10 cellular contexts compared by ENCODE assay signal in the genomic region with DNA sequence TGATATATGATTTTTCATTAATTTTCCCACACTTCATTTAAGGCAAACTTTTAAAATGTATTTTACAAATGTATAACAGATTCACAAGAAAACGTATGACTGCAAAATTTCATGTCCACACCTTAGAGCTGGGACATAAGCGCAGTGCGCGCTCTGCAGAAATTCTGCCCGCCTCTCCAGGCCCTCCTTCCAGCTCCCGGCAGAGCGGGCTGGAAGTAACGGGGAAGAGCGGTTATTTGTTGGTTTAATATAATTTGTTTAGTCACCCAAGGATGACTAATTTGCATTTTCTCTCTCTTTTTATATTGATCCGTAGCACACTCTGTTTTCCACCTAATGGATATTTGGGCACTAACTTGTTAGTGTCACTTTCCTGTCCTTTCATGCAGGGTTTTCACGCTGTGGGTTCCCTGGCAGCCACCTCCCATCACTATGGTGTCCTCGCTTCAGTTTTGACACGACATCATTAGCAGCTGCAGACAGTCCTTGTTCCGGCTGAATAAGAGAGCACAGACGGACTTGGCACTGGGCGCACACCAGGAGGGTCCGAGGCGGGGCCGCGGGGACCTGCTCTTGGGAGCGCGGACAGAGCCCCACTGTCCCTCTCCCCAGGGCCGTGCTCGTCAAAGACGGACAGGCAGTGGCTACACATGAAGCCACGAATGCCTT.
A peak's percentile ranks its signal among the peaks of the same experiment; 100 is the strongest.
DNase-seq lines count a peak whose midpoint lies in the region; TF ChIP-seq lines count a peak whose summit lies in the region.
"Had no signal": no experiment of that assay in that cellular context is flagged by ENCODE, and none has a peak within 500 bp of the region (broad histone marks: within the 10 kb centered on the region; RNA-seq: fewer than 3 reads in every experiment).

No MANE protein-coding gene starts in this region.

- H3K27ac ChIP-seq in mesenchymal stem cell (ENCODE audit: low read length, poor library complexity, severe bottlenecking): no peak overlapping the region
- no peak overlapping the region for H3K27ac ChIP-seq in thyroid gland
- no peak overlapping the region for H3K27ac ChIP-seq in A673 (ENCODE audit: low read depth, low read length, poor library complexity, severe bottlenecking)

- H2AFZ ChIP-seq in mesenchymal stem cell (ENCODE audit: low read depth, low read length): peak overlapping the region; percentile 33

- H2BK120ac ChIP-seq in mesenchymal stem cell (ENCODE audit: low read depth, low read length): no peak overlapping the region

- peak overlapping the region in 1 of 2 experiments; percentile 92 for H3K14ac ChIP-seq in mesenchymal stem cell (ENCODE audit: low read length in 2 of 2)

- H2BK12ac ChIP-seq in mesenchymal stem cell (ENCODE audit: low read length in 2 of 2): peak overlapping the region in 1 of 2 experiments; percentile 70

- peak overlapping the region; percentile 62 for H3K4me2 ChIP-seq in mesenchymal stem cell (ENCODE audit: low read length, poor library complexity, severe bottlenecking)

- H3K4ac ChIP-seq in mesenchymal stem cell (ENCODE audit: low read depth in 1 of 2, low read length in 2 of 2): no peak overlapping the region

- peak; percentile 61 for DNase-seq in NCI-H69 (lab: John Stamatoyannopoulos, UW)
- DNase-seq in epithelial cell of proximal tubule (ENCODE audit: low read depth): no peak
- DNase-seq in mesenchymal stem cell: peak; percentile 12
- peak; percentile 28 to 37 for DNase-seq in thyroid gland
- DNase-seq in RKO (ENCODE audit: low spot score): no peak
- no peak for DNase-seq in NAMALWA (ENCODE audit: low spot score)
- no peak for DNase-seq in LoVo (ENCODE audit: low spot score)
- DNase-seq in A673 (ENCODE audit: low spot score): no peak
- DNase-seq: activated naive CD8-positive, alpha-beta T cell treated with anti-CD3 and anti-CD28 coated beads for 36 hours; SW 1271 had no signal

- H3K18ac ChIP-seq in mesenchymal stem cell (ENCODE audit: low read depth in 1 of 2, low read length in 2 of 2): peak overlapping the region; percentile 54 to 67

- no peak for TF ChIP-seq POLR2A in thyroid gland (IDR thresholded peaks at IDR 0.05)

- POLR2A ChIA-PET in A673 (lab: Charles Lee; ENCODE audit: low non-redundant PET): no interaction called here

- TF ChIP-seq CTCF in epithelial cell of proximal tubule (conservative IDR thresholded peaks at IDR 0.05; ENCODE audit: low read depth, low read length) (no peak), thyroid gland (IDR thresholded peaks at IDR 0.05) (no peak), A673 (conservative IDR thresholded peaks at IDR 0.05; ENCODE audit: low read depth, low read length) (no peak)

- no peak overlapping the region for H2AK5ac ChIP-seq in mesenchymal stem cell (ENCODE audit: low read length, severe bottlenecking)

- H4K8ac ChIP-seq in mesenchymal stem cell (ENCODE audit: low read length): peak overlapping the region; percentile 52

- no TSS peak for BruUV-seq in A673 (replicated peaks; lab: Mats Ljungman, UMichigan)

- intact Hi-C loops in thyroid gland (cut with DNase I): no loop called here
- intact Hi-C loops in A673 (cut with micrococcal nuclease; ENCODE audit: unreplicated experiment): no loop called here

- no peaks in the 10 kb centered on the region for H3K9me3 ChIP-seq in mesenchymal stem cell (ENCODE audit: control insufficient read depth, low read length)
- no peaks in the 10 kb centered on the region for H3K9me3 ChIP-seq in thyroid gland
- H3K9me3 ChIP-seq in A673 (ENCODE audit: low read depth, low read length, poor library complexity, severe bottlenecking): no peaks in the 10 kb centered on the region

- H3K23ac ChIP-seq in mesenchymal stem cell (ENCODE audit: low read length in 2 of 2): no peak overlapping the region

- peaks cover 8% of the 10 kb centered on the region for H3K4me1 ChIP-seq in mesenchymal stem cell (ENCODE audit: control insufficient read depth, insufficient read depth, low read depth, low read length)
- H3K4me1 ChIP-seq in thyroid gland: peaks cover 5 to 9% of the 10 kb centered on the region in 2 donors
- H3K4me1 ChIP-seq in A673 (ENCODE audit: insufficient read depth, low read length, poor library complexity, severe bottlenecking): no peaks in the 10 kb centered on the region

- H2BK5ac ChIP-seq in mesenchymal stem cell (ENCODE audit: low read depth, low read length, poor library complexity, severe bottlenecking): peak overlapping the region; percentile 19

- CTCF ChIA-PET in A673 (lab: Charles Lee): no interaction called here

- peak overlapping the region; percentile 54 for H3K4me3 ChIP-seq in epithelial cell of proximal tubule (ENCODE audit: low read depth, low read length)
- H3K4me3 ChIP-seq in mesenchymal stem cell (ENCODE audit: insufficient read depth in 1 of 2, low read depth in 1 of 2, low read length in 2 of 2): peak overlapping the region; percentile 48 to 77
- peak overlapping the region in 2 of 3 donors; percentile 13 to 15 for H3K4me3 ChIP-seq in thyroid gland (replicated peaks in 1 of 3)
- no peak overlapping the region for H3K4me3 ChIP-seq in A673 (ENCODE audit: low read depth, low read length, poor library complexity, severe bottlenecking)

- no peaks in the 10 kb centered on the region for H3K79me1 ChIP-seq in mesenchymal stem cell (replicated peaks; ENCODE audit: low read length, poor library complexity, severe bottlenecking)

- peak overlapping the region; percentile 73 for H3K9ac ChIP-seq in mesenchymal stem cell (ENCODE audit: low read length)

- H4K91ac ChIP-seq in mesenchymal stem cell (ENCODE audit: low read length): no peak overlapping the region

- H3K36me3 ChIP-seq in mesenchymal stem cell (ENCODE audit: control insufficient read depth in 1 of 2, insufficient read depth in 2 of 2, low read depth in 1 of 2, low read length in 2 of 2): no peaks in the 10 kb centered on the region
- no peaks in the 10 kb centered on the region for H3K36me3 ChIP-seq in thyroid gland
- H3K36me3 ChIP-seq in A673 (ENCODE audit: insufficient read depth, low read length, poor library complexity, severe bottlenecking): no peaks in the 10 kb centered on the region

- H3K27me3 ChIP-seq in mesenchymal stem cell (ENCODE audit: control insufficient read depth in 1 of 2, insufficient read depth in 1 of 2, low read length in 2 of 2) (no peaks in the 10 kb centered on the region), thyroid gland (no peaks in the 10 kb centered on the region), A673 (replicated peaks; ENCODE audit: insufficient read depth, low read depth, low read length, poor library complexity) (peaks cover 6% of the 10 kb centered on the region)

- 31% methylated on average over 22 of the region's 26 CpGs for WGBS in mesenchymal stem cell
- 31% methylated on average over 26 of the region's 26 CpGs for WGBS in thyroid gland, 2 donors

- no peak overlapping the region for H2BK15ac ChIP-seq in mesenchymal stem cell (ENCODE audit: low read depth, poor library complexity, severe bottlenecking)

Comparison
In these comparisons a context has a peak if more than half of its experiments do, and no peak if none do; other contexts are left out.
1. DNase-seq: peak in NCI-H69 (single experiment), mesenchymal stem cell (single experiment) and thyroid gland (2 of 2); none in epithelial cell of proximal tubule (single experiment), RKO (single experiment), NAMALWA (single experiment), LoVo (single experiment) and A673 (single experiment).